12 cellular contexts compared by ENCODE assay signal in the genomic region with DNA sequence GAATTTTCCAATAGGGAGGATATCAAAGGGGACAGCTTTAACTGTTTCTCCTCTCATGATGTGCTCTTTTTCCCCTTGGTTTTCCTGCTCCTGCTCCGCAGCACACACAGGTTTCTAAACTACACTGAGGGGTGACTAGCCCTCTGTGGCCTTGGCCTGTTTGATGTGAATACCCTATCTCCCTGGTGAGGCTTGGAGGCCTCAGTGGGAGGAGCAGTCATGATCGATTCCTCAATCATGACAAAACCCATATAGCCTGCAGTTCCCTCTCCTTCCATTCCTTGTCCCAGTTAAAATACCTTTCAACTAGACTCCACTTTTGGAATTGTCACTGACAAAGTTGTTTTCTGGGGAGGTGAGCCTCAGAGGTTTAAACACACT. TPM values are rescaled to one million over a fixed set of nuclear protein-coding genes. Genes with fewer than 3 reads are reported as not detected.
A peak's percentile ranks its signal among the peaks of the same experiment; 100 is the strongest.
DNase-seq lines count a peak whose midpoint lies in the region; ATAC-seq and TF ChIP-seq lines count a peak whose summit lies in the region.
"Had no signal": no experiment of that assay in that cellular context is flagged by ENCODE, and none has a peak within 500 bp of the region (broad histone marks: within the 10 kb centered on the region; RNA-seq: fewer than 3 reads in every experiment).

No MANE protein-coding gene starts in this region.

- no peak overlapping the region for H3K4ac ChIP-seq in H9 (ENCODE audit: low read depth, low read length)

- H3K36me3 ChIP-seq in fibroblast of lung (ENCODE audit: control insufficient read depth, insufficient read depth, low read length): no peaks in the 10 kb centered on the region

- H3K9me3 ChIP-seq in fibroblast of lung (ENCODE audit: control insufficient read depth, insufficient read depth, low read depth, low read length) (no peaks in the 10 kb centered on the region), H9 (ENCODE audit: control insufficient read depth, low read depth, low read length) (no peaks in the 10 kb centered on the region)

- no peak overlapping the region for H3T11ph ChIP-seq in H9 (ENCODE audit: low read length)

- H4K8ac ChIP-seq in H9 (replicated peaks; ENCODE audit: insufficient read length, low read depth, low read length): no peak overlapping the region

- no peak overlapping the region for H4K91ac ChIP-seq in H9 (ENCODE audit: insufficient read length, low read depth, low read length)

- H3K23ac ChIP-seq in H9 (ENCODE audit: insufficient read length, low read depth, low read length): no peak overlapping the region

- no CpG with 5 or more reads among the region's 2 CpGs for WGBS in H9 (ENCODE audit: extremely low coverage, insufficient read length, low lambda C conversion rate)

- H3K79me2 ChIP-seq in fibroblast of lung (ENCODE audit: control insufficient read depth, insufficient read depth, low read length) (no peaks in the 10 kb centered on the region), H9 (ENCODE audit: insufficient read depth, low read length) (no peaks in the 10 kb centered on the region)

- no peak overlapping the region for H3K4me3 ChIP-seq in fibroblast of lung (replicated peaks in 1 of 4; ENCODE audit: control extremely low read depth in 1 of 4, insufficient read depth in 1 of 4, low read depth in 3 of 4, low read length in 4 of 4)

- no peaks in the 10 kb centered on the region for H3K27me3 Mint-ChIP-seq in activated naive CD4-positive, alpha-beta T cell treated with anti-CD3 and anti-CD28 coated beads, Interleukin-2, amount 50 U/mL, for 24 hours
- H3K27me3 Mint-ChIP-seq in T-cell (no peaks in the 10 kb centered on the region), H9 (ENCODE audit: low read depth) (peaks cover 4% of the 10 kb centered on the region)
- H3K27me3 Mint-ChIP-seq in stimulated activated naive CD8-positive, alpha-beta T cell treated with anti-CD3 and anti-CD28 coated beads, Interleukin-15, amount 100 ng/mL, for 72 hours: no peaks in the 10 kb centered on the region

- TF ChIP-seq CTCF in fibroblast of lung (conservative IDR thresholded peaks at IDR 0.05 in 1 of 2, IDR thresholded peaks at IDR 0.05 in 1 of 2; ENCODE audit: low read depth in 1 of 2, low read length in 2 of 2) (no peak), H9 (conservative IDR thresholded peaks at IDR 0.05) (no peak)

- no peak for ATAC-seq in T-cell (replicated peaks in 1 of 4)
- no peak for ATAC-seq in stimulated activated naive CD8-positive, alpha-beta T cell treated with anti-CD3 and anti-CD28 coated beads, Interleukin-15, amount 100 ng/mL, for 72 hours

- H3K27me3 ChIP-seq in fibroblast of lung (ENCODE audit: control insufficient read depth, insufficient read depth, low read length) (no peaks in the 10 kb centered on the region), H9 (ENCODE audit: insufficient read depth, low read length) (no peaks in the 10 kb centered on the region)

- H3K14ac ChIP-seq in H9 (ENCODE audit: insufficient read depth, low read length): no peak overlapping the region

- H3K27ac ChIP-seq in fibroblast of lung (ENCODE audit: insufficient read depth, low read length) (peak overlapping the region; percentile 36), H9 (ENCODE audit: insufficient read length, low read depth, low read length) (no peak overlapping the region)

- no peaks in the 10 kb centered on the region for H3K9me3 Mint-ChIP-seq in activated naive CD4-positive, alpha-beta T cell treated with anti-CD3 and anti-CD28 coated beads, Interleukin-2, amount 50 U/mL, for 24 hours
- H3K9me3 Mint-ChIP-seq in T-cell (no peaks in the 10 kb centered on the region), H9 (peaks cover 0 to 6% of the 10 kb centered on the region in 2 experiments; a peak in 2 of 5 replicates)
- H3K9me3 Mint-ChIP-seq in stimulated activated naive CD8-positive, alpha-beta T cell treated with anti-CD3 and anti-CD28 coated beads, Interleukin-15, amount 100 ng/mL, for 72 hours: no peaks in the 10 kb centered on the region

- H2AK5ac ChIP-seq in H9 (ENCODE audit: insufficient read length, low read length): no peak overlapping the region

- no peak overlapping the region for H4K5ac ChIP-seq in H9 (ENCODE audit: insufficient read length, low read depth, low read length)

- H2BK5ac ChIP-seq in H9 (ENCODE audit: insufficient read length, low read length): no peak overlapping the region

- H3K9ac ChIP-seq in fibroblast of lung (ENCODE audit: insufficient read depth, low read length) (no peak overlapping the region), H9 (ENCODE audit: extremely low read depth, insufficient read length, low read length) (no peak overlapping the region)

- H2BK15ac ChIP-seq in H9 (ENCODE audit: low read depth, low read length): no peak overlapping the region

- CTCF ChIA-PET in T-cell (lab: Charles Lee): interaction anchor here (0.7 to 4.2 kb wide), 3 partner anchors 12 to 25 kb away, joined by 5 to 29 read pairs (median 6); no protein-coding TSS in a partner anchor

- H3K79me1 ChIP-seq in H9 (ENCODE audit: insufficient read depth, low read depth, low read length, poor library complexity, severe bottlenecking): no peaks in the 10 kb centered on the region

- no peak for DNase-seq in activated naive CD4-positive, alpha-beta T cell treated with Interleukin-2 at 50 U/mL for 16 hours
- DNase-seq in T-cell (no peak), fibroblast of lung (ENCODE audit: low read depth in 2 of 2) (no peak), NCI-H1694 (lab: John Stamatoyannopoulos, UW) (no peak), HUDEP-2 (lab: John Stamatoyannopoulos, UW; ENCODE audit: unreplicated experiment in 76 of 76) (no peak), H9 (no peak)
- DNase-seq in stimulated activated naive CD8-positive, alpha-beta T cell treated with anti-CD3 and anti-CD28 coated beads, Interleukin-15, amount 100 ng/mL, for 72 hours: no peak
- DNase-seq: NCI-H1092; NCI-H2227 treated with DMSO at 0.1 percent for 48 hours; stimulated activated CD4-positive, alpha-beta T cell treated with anti-CD3 and anti-CD28 coated beads, Interleukin-2, amount 100 ng/mL, for 48 hours; SW 1271 had no signal

- no peaks in the 10 kb centered on the region for H4K20me1 ChIP-seq in fibroblast of lung (ENCODE audit: control insufficient read depth, extremely low read depth, insufficient read depth, low read length)
- H4K20me1 ChIP-seq in H9 (ENCODE audit: control insufficient read depth, insufficient read depth, insufficient read length): no peaks in the 10 kb centered on the region

- H3K4me3 Mint-ChIP-seq in activated naive CD4-positive, alpha-beta T cell treated with anti-CD3 and anti-CD28 coated beads, Interleukin-2, amount 50 U/mL, for 24 hours: peak overlapping the region; percentile 36
- H3K4me3 Mint-ChIP-seq in T-cell (peak overlapping the region; percentile 7 to 75 (median 64)), H9 (no peak overlapping the region)
- H3K4me3 Mint-ChIP-seq in stimulated activated naive CD8-positive, alpha-beta T cell treated with anti-CD3 and anti-CD28 coated beads, Interleukin-15, amount 100 ng/mL, for 72 hours: peak overlapping the region; percentile 65 to 71

- no peak overlapping the region for H3K56ac ChIP-seq in H9 (ENCODE audit: insufficient read length, low read depth, low read length)

- H3K36me3 Mint-ChIP-seq in activated naive CD4-positive, alpha-beta T cell treated with anti-CD3 and anti-CD28 coated beads, Interleukin-2, amount 50 U/mL, for 24 hours: no peaks in the 10 kb centered on the region
- H3K36me3 Mint-ChIP-seq in T-cell: no peaks in the 10 kb centered on the region
- H3K36me3 Mint-ChIP-seq in H9 (ENCODE audit: insufficient read depth in 1 of 3, low read depth in 3 of 3): peaks cover 0 to 2% (median 0%) of the 10 kb centered on the region in 3 experiments; a peak in 2 of 7 replicates

- H3K23me2 ChIP-seq in H9 (ENCODE audit: insufficient read length, low read depth, low read length, poor library complexity, severe bottlenecking): no peaks in the 10 kb centered on the region

- H2BK12ac ChIP-seq in H9 (ENCODE audit: insufficient read length, low read depth, low read length): no peak overlapping the region

- POLR2A ChIA-PET in T-cell (lab: Charles Lee): interaction anchor here in 1 of 2 donors (0.8 to 1.1 kb wide), 2 partner anchors 15 to 25 kb away, joined by 3 read pairs; no protein-coding TSS in a partner anchor

- H2BK120ac ChIP-seq in H9 (ENCODE audit: low read depth, low read length, poor library complexity, severe bottlenecking): no peak overlapping the region

- no peak overlapping the region for H2BK20ac ChIP-seq in H9 (ENCODE audit: low read depth, low read length, poor library complexity, severe bottlenecking)

- H3K4me2 ChIP-seq in fibroblast of lung (ENCODE audit: extremely low read depth, insufficient read depth, low read length) (no peak overlapping the region), H9 (ENCODE audit: insufficient read depth, insufficient read length, low read length) (no peak overlapping the region)

- peaks cover 36% of the 10 kb centered on the region for H3K4me1 ChIP-seq in fibroblast of lung (ENCODE audit: control insufficient read depth, extremely low read depth, insufficient read depth, low read length)
- peaks cover 5% of the 10 kb centered on the region; the same call in 1 of the 2 replicates for H3K4me1 ChIP-seq in H9 (ENCODE audit: insufficient read depth, low read length)

- H3K18ac ChIP-seq in H9 (ENCODE audit: insufficient read length, low read depth, low read length): no peak overlapping the region

- H3K4me1 Mint-ChIP-seq in activated naive CD4-positive, alpha-beta T cell treated with anti-CD3 and anti-CD28 coated beads, Interleukin-2, amount 50 U/mL, for 24 hours: peaks cover 90% of the 10 kb centered on the region
- H3K4me1 Mint-ChIP-seq in T-cell (peaks cover 86 to 89% (median 87%) of the 10 kb centered on the region in 3 donors), H9 (peaks cover 33 to 45% of the 10 kb centered on the region in 2 experiments)
- H3K4me1 Mint-ChIP-seq in stimulated activated naive CD8-positive, alpha-beta T cell treated with anti-CD3 and anti-CD28 coated beads, Interleukin-15, amount 100 ng/mL, for 72 hours: peaks cover 88% of the 10 kb centered on the region

- H2AFZ ChIP-seq in fibroblast of lung (ENCODE audit: low read length): no peak overlapping the region
- no peak overlapping the region for H2AFZ ChIP-seq in H9 (ENCODE audit: low read length)

- peak overlapping the region; percentile 100 for H3K27ac Mint-ChIP-seq in activated naive CD4-positive, alpha-beta T cell treated with anti-CD3 and anti-CD28 coated beads, Interleukin-2, amount 50 U/mL, for 24 hours
- H3K27ac Mint-ChIP-seq in T-cell: peak overlapping the region; percentile 98 to 99
- H3K27ac Mint-ChIP-seq in stimulated activated naive CD8-positive, alpha-beta T cell treated with anti-CD3 and anti-CD28 coated beads, Interleukin-15, amount 100 ng/mL, for 72 hours: peak overlapping the region; percentile 91
- H3K27ac Mint-ChIP-seq in H9: no peak overlapping the region; a peak in 1 of 7 replicates

RNA-seq across cellular contexts. Expression of a gene that starts 24.0 kb away (rescaled TPM):
- 100 to 1,000 TPM; 123 to 265 (median 130) TPM for total RNA-seq in T-cell
- 48.5 and 55.5 TPM in 2 replicates for total RNA-seq in fibroblast of lung
- 19.9 and 21.3 TPM in 2 replicates for polyA plus RNA-seq in fibroblast of lung
- polyA plus RNA-seq in fibroblast of lung (2012): 18.4 and 21.1 TPM in 2 replicates
- 18.3 and 53.6 TPM in 2 replicates for polyA minus RNA-seq in fibroblast of lung (ENCODE audit: low replicate concordance)
- 12.0 and 14.2 TPM in 2 replicates for total RNA-seq in H9 (2021)

Comparison
In these comparisons a context has a peak if more than half of its experiments do, and no peak if none do; other contexts are left out.
1. H3K27ac Mint-ChIP-seq: peak in activated naive CD4-positive, alpha-beta T cell treated with anti-CD3 and anti-CD28 coated beads, Interleukin-2, amount 50 U/mL, for 24 hours (single experiment), T-cell (2 of 2) and stimulated activated naive CD8-positive, alpha-beta T cell treated with anti-CD3 and anti-CD28 coated beads, Interleukin-15, amount 100 ng/mL, for 72 hours (2 of 2); none in H9 (0 of 3).
2. H3K4me3 Mint-ChIP-seq: peak in activated naive CD4-positive, alpha-beta T cell treated with anti-CD3 and anti-CD28 coated beads, Interleukin-2, amount 50 U/mL, for 24 hours (single experiment), T-cell (3 of 3) and stimulated activated naive CD8-positive, alpha-beta T cell treated with anti-CD3 and anti-CD28 coated beads, Interleukin-15, amount 100 ng/mL, for 72 hours (2 of 2); none in H9 (0 of 2).